ENCODE assay signal across 1 cellular context in genomic region chr12:15699886-15700285, GRCh38.
TF ChIP-seq lines count a peak whose summit lies in the region.

No MANE protein-coding gene starts in this region.

TF ChIP-seq in GM23338, 12 proteins besides CTCF, POLR2A, EP300 and RAD21 (continued from another document):
- no peak for TF ChIP-seq REST (IDR thresholded peaks at IDR 0.05; ENCODE audit: unreplicated experiment)
